ENCODE assay signal across 30 cellular contexts in genomic region chr22:32536352-32536751, GRCh38.
"Had no signal": no experiment of that assay in that cellular context is flagged by ENCODE, and none has a peak within 500 bp of the region (broad histone marks: within the 10 kb centered on the region; RNA-seq: fewer than 3 reads in every experiment).

No MANE protein-coding gene starts in this region.

- DNase-seq: activated CD4-positive, alpha-beta memory T cell treated with anti-CD3 and anti-CD28 coated beads, Interleukin-2, amount 10 ng/mL, durations not matched to agents 7 days and 5 days; activated CD4-positive, alpha-beta T cell treated with anti-CD3 and anti-CD28 coated beads, Interleukin-2, amount 10 ng/mL, durations not matched to agents 24 days and 14 days; activated CD4-positive, CD25-positive, alpha-beta regulatory T cell treated with anti-CD3 and anti-CD28 coated beads, Interleukin-2, amount 50 U/mL, for 72 hours; activated CD8-positive, alpha-beta memory T cell treated with anti-CD3 and anti-CD28 coated beads, Interleukin-2, amount 50 U/mL, for 48 hours; activated gamma-delta T cell treated with Interleukin-2 at 50 U/mL for 16 hours; activated naive CD4-positive, alpha-beta T cell treated with anti-CD3 and anti-CD28 coated beads, Interleukin-2, amount 50 U/mL, for 16 hours; activated T-cell treated with anti-CD3 and anti-CD28 coated beads, Interleukin-2, amount 50 U/mL, for 24 hours; amniotic stem cell; brain microvascular endothelial cell; cortex of kidney; effector memory CD8-positive, alpha-beta T cell; left cardiac atrium; mammary epithelial cell; midbrain; naive thymus-derived CD8-positive, alpha-beta T cell; occipital lobe; stimulated activated CD4-positive, alpha-beta T cell treated with anti-CD3 and anti-CD28 coated beads, Interleukin-15, amount 100 ng/mL, for 24 hours; stimulated activated CD4-positive, alpha-beta T cell treated with anti-CD3 and anti-CD28 coated beads, Interleukin-2, amount 100 ng/mL, for 24 hours; stimulated activated naive B cell treated with anti-CD40 and anti-IgM and Interleukin-4, amounts not matched to agents 10 μg/mL and 1 μg/mL and 100 μg/mL, for 72 hours; stomach; T1000; thyroid gland; upper lobe of left lung; WERI-Rb-1 had no signal

- ATAC-seq: activated T-helper 17 cell treated with anti-CD3 and anti-CD28 coated beads, Interleukin-2, amount 50 U/mL, for 72 hours; effector memory CD8-positive, alpha-beta T cell; gastroesophageal sphincter; left cardiac atrium; naive thymus-derived CD8-positive, alpha-beta T cell; stimulated activated naive B cell treated with anti-CD40 and anti-IgM and Interleukin-4, amounts not matched to agents 10 μg/mL and 1 μg/mL and 100 μg/mL, for 72 hours had no signal

- H3K9me3 ChIP-seq: gastroesophageal sphincter, right atrium auricular region, stomach, thyroid gland, upper lobe of left lung, vagina had no signal

- H3K4me2 ChIP-seq: hepatocyte had no signal

- H3K27ac ChIP-seq: brain microvascular endothelial cell, hepatocyte, thyroid gland, WERI-Rb-1 had no signal

- H3K9me3 Mint-ChIP-seq: activated CD4-positive, alpha-beta memory T cell treated with anti-CD3 and anti-CD28 coated beads, Interleukin-2, amount 10 ng/mL, durations not matched to agents 7 days and 5 days; activated CD4-positive, alpha-beta T cell treated with anti-CD3 and anti-CD28 coated beads, Interleukin-2, amount 10 ng/mL, durations not matched to agents 24 days and 14 days; activated T-cell treated with anti-CD3 and anti-CD28 coated beads, Interleukin-2, amount 50 U/mL, for 24 hours; activated T-helper 17 cell treated with anti-CD3 and anti-CD28 coated beads, Interleukin-2, amount 50 U/mL, for 72 hours; neural crest cell had no signal

- H3K4me1 Mint-ChIP-seq: activated CD4-positive, alpha-beta memory T cell treated with anti-CD3 and anti-CD28 coated beads, Interleukin-2, amount 10 ng/mL, durations not matched to agents 7 days and 5 days; activated T-helper 17 cell treated with anti-CD3 and anti-CD28 coated beads, Interleukin-2, amount 50 U/mL, for 72 hours; naive thymus-derived CD8-positive, alpha-beta T cell had no signal

- H3K36me3 ChIP-seq: brain microvascular endothelial cell, gastroesophageal sphincter, right atrium auricular region, stomach, thyroid gland, upper lobe of left lung, vagina, WERI-Rb-1 had no signal

- H3K4me3 ChIP-seq: gastroesophageal sphincter, hepatocyte, right atrium auricular region, stomach, thyroid gland, upper lobe of left lung, vagina had no signal

- H3K79me2 ChIP-seq: hepatocyte had no signal

- H2AFZ ChIP-seq: hepatocyte had no signal

- H3K27ac Mint-ChIP-seq: activated CD4-positive, alpha-beta memory T cell treated with anti-CD3 and anti-CD28 coated beads, Interleukin-2, amount 10 ng/mL, durations not matched to agents 7 days and 5 days; activated CD4-positive, alpha-beta T cell treated with anti-CD3 and anti-CD28 coated beads, Interleukin-2, amount 10 ng/mL, durations not matched to agents 24 days and 14 days; activated T-cell treated with anti-CD3 and anti-CD28 coated beads, Interleukin-2, amount 50 U/mL, for 24 hours; activated T-helper 17 cell treated with anti-CD3 and anti-CD28 coated beads, Interleukin-2, amount 50 U/mL, for 72 hours; effector memory CD8-positive, alpha-beta T cell; stimulated activated naive B cell treated with anti-CD40 and anti-IgM and Interleukin-4, amounts not matched to agents 10 μg/mL and 1 μg/mL and 100 μg/mL, for 72 hours had no signal

- H3K4me3 Mint-ChIP-seq: activated CD4-positive, alpha-beta memory T cell treated with anti-CD3 and anti-CD28 coated beads, Interleukin-2, amount 10 ng/mL, durations not matched to agents 7 days and 5 days; activated CD4-positive, alpha-beta T cell treated with anti-CD3 and anti-CD28 coated beads, Interleukin-2, amount 10 ng/mL, durations not matched to agents 24 days and 14 days; activated T-cell treated with anti-CD3 and anti-CD28 coated beads, Interleukin-2, amount 50 U/mL, for 24 hours; activated T-helper 17 cell treated with anti-CD3 and anti-CD28 coated beads, Interleukin-2, amount 50 U/mL, for 72 hours; effector memory CD8-positive, alpha-beta T cell; naive thymus-derived CD8-positive, alpha-beta T cell; neural crest cell; stimulated activated naive B cell treated with anti-CD40 and anti-IgM and Interleukin-4, amounts not matched to agents 10 μg/mL and 1 μg/mL and 100 μg/mL, for 72 hours had no signal

- H3K27me3 ChIP-seq: brain microvascular endothelial cell, hepatocyte, right atrium auricular region, thyroid gland, upper lobe of left lung, vagina had no signal
